ENCODE assay signal across 8 cellular contexts in genomic region chr9:129886226-129887174, GRCh38. TPM values are rescaled to one million over a fixed set of nuclear protein-coding genes. Genes with fewer than 3 reads are reported as not detected.
DNase-seq lines count a peak whose midpoint lies in the region; ATAC-seq, FAIRE-seq and TF ChIP-seq lines count a peak whose summit lies in the region.

No MANE protein-coding gene starts in this region.

- DNase-seq in CD8-positive, alpha-beta T cell: peak; percentile 32 to 91 (median 59)
- DNase-seq in Peyer's patch (peak in 1 of 3 donors; percentile 49), breast epithelium (ENCODE audit: low spot score in 2 of 2) (no peak), vagina (ENCODE audit: extremely low spot score in 2 of 2) (peak in 1 of 2 donors; percentile 85), HTR-8/SVneo (ENCODE audit: insufficient read length, low spot score) (no peak), DMS53 (lab: John Stamatoyannopoulos, UW) (no peak)

- peaks cover 30% of the 10 kb centered on the region for H3K36me3 Mint-ChIP-seq in CD8-positive, alpha-beta T cell

- no peak for TF ChIP-seq CTCF in CD8-positive, alpha-beta T cell (IDR thresholded peaks at IDR 0.05)
- TF ChIP-seq CTCF in Peyer's patch (IDR thresholded peaks at IDR 0.05) (no peak), breast epithelium (IDR thresholded peaks at IDR 0.05) (no peak), vagina (IDR thresholded peaks at IDR 0.05) (no peak)

- H3K27ac ChIP-seq in CD8-positive, alpha-beta T cell (ENCODE audit: low read depth, low read length): peak overlapping the region; percentile 98
- H3K27ac ChIP-seq in Peyer's patch (peak overlapping the region; percentile 79 to 91 (median 84)), breast epithelium (peak overlapping the region; percentile 81 to 92), vagina (peak overlapping the region; percentile 85)

- POLR2A ChIA-PET in CD8-positive, alpha-beta T cell (lab: Charles Lee): interaction anchor here (0.6 to 5.7 kb wide), 17 partner anchors 9 to 241 kb away, joined by 3 to 49 read pairs (median 6); partner anchors contain the start of genes C9orf78, FNBP1, GPR107 and USP20

- H3K4me3 Mint-ChIP-seq in CD8-positive, alpha-beta T cell: peak overlapping the region; percentile 89

- H3K4me1 ChIP-seq in CD8-positive, alpha-beta T cell (ENCODE audit: insufficient read depth, low read length): peaks cover 70% of the 10 kb centered on the region
- H3K4me1 ChIP-seq in Peyer's patch (peaks cover 8 to 56% (median 36%) of the 10 kb centered on the region in 4 donors), breast epithelium (peaks cover 5 to 14% of the 10 kb centered on the region in 2 donors), mucosa of stomach (ENCODE audit: control insufficient read depth, insufficient read depth, low read length) (peaks cover 28% of the 10 kb centered on the region), vagina (peaks cover 34% of the 10 kb centered on the region)

- TF ChIP-seq POLR2A in Peyer's patch (IDR thresholded peaks at IDR 0.05) (no peak), breast epithelium (IDR thresholded peaks at IDR 0.05) (no peak), vagina (IDR thresholded peaks at IDR 0.05) (no peak)

- CTCF ChIA-PET in CD8-positive, alpha-beta T cell (lab: Charles Lee): interaction anchor here (0.6 to 3.5 kb wide), 17 partner anchors 8 to 221 kb away, joined by 3 to 24 read pairs (median 7); partner anchors contain the start of genes C9orf78, FNBP1 and USP20

- intact Hi-C loops in CD8-positive, alpha-beta T cell (cut with DNase I, micrococcal nuclease): loop anchor here (2.0 to 5.0 kb wide), 3 partner anchors 58 to 351 kb away; no protein-coding TSS in a partner anchor
- intact Hi-C loops in breast epithelium (cut with DNase I; ENCODE audit: low total_unique reads): loop anchor here (10.0 kb wide), 1 partner anchor 158 kb away; the partner anchor contains the start of gene FNBP1
- intact Hi-C loops in vagina (cut with DNase I): loop anchor here (10.0 kb wide), 2 partner anchors 218 to 468 kb away; no protein-coding TSS in a partner anchor

- H3K4me1 Mint-ChIP-seq in CD8-positive, alpha-beta T cell (ENCODE audit: low read depth): peaks cover 72% of the 10 kb centered on the region

- H3K27ac Mint-ChIP-seq in CD8-positive, alpha-beta T cell: peak overlapping the region; percentile 100

- H3K9me3 Mint-ChIP-seq in CD8-positive, alpha-beta T cell: no peaks in the 10 kb centered on the region

- peaks cover 5% of the 10 kb centered on the region for H3K36me3 ChIP-seq in CD8-positive, alpha-beta T cell (ENCODE audit: insufficient read depth, low read length)
- H3K36me3 ChIP-seq in Peyer's patch (peaks cover 0 to 3% (median 0%) of the 10 kb centered on the region in 3 donors), breast epithelium (no peaks in the 10 kb centered on the region), mucosa of stomach (ENCODE audit: control insufficient read depth, insufficient read depth, low read length) (no peaks in the 10 kb centered on the region), vagina (no peaks in the 10 kb centered on the region)

- H3K4me3 ChIP-seq in CD8-positive, alpha-beta T cell (ENCODE audit: low read depth, low read length): peak overlapping the region; percentile 92
- H3K4me3 ChIP-seq in Peyer's patch (peak overlapping the region; percentile 36 to 53 (median 41)), breast epithelium (peak overlapping the region; percentile 25 to 70 (median 50)), mucosa of stomach (ENCODE audit: low read length) (no peak overlapping the region), vagina (peak overlapping the region; percentile 41 to 46)

- no peaks in the 10 kb centered on the region for H3K27me3 ChIP-seq in CD8-positive, alpha-beta T cell (ENCODE audit: insufficient read depth, low read length)
- H3K27me3 ChIP-seq in Peyer's patch (no peaks in the 10 kb centered on the region), breast epithelium (no peaks in the 10 kb centered on the region), mucosa of stomach (ENCODE audit: control insufficient read depth, insufficient read depth, low read length) (no peaks in the 10 kb centered on the region), vagina (no peaks in the 10 kb centered on the region)

- H3K9me3 ChIP-seq in CD8-positive, alpha-beta T cell (ENCODE audit: low read length): no peaks in the 10 kb centered on the region
- H3K9me3 ChIP-seq in Peyer's patch: no peaks in the 10 kb centered on the region
- no peaks in the 10 kb centered on the region for H3K9me3 ChIP-seq in breast epithelium
- no peaks in the 10 kb centered on the region for H3K9me3 ChIP-seq in mucosa of stomach (ENCODE audit: control insufficient read depth, low read length)
- no peaks in the 10 kb centered on the region for H3K9me3 ChIP-seq in vagina

- peak overlapping the region; percentile 33 for H3K9ac ChIP-seq in mucosa of stomach (ENCODE audit: low read length)

- peak; percentile 27 for ATAC-seq in CD8-positive, alpha-beta T cell
- no peak for ATAC-seq in HG03045 (IDR thresholded peaks at IDR 0.05; ENCODE audit: unreplicated experiment)

- FAIRE-seq in HTR-8/SVneo (lab: Jason Lieb, UNC): no peak

- H3K27me3 Mint-ChIP-seq in CD8-positive, alpha-beta T cell (ENCODE audit: low read depth): no peaks in the 10 kb centered on the region

RNA-seq across cellular contexts. Expression of gene USP20, which starts 51.2 kb away (rescaled TPM):
- 10 to 100 TPM; 83.5 to 91.0 TPM for total RNA-seq in CD8-positive, alpha-beta T cell
- total RNA-seq in Peyer's patch (10 to 100 TPM; 15.8 to 36.3 (median 22.6) TPM), breast epithelium (10 to 100 TPM; 15.0 to 30.9 (median 22.3) TPM), vagina (29.5 TPM)

RNA-seq across cellular contexts. Expression of gene C9orf78, which starts 51.4 kb away (rescaled TPM):
- 100 to 1,000 TPM; 176 to 190 TPM for total RNA-seq in CD8-positive, alpha-beta T cell
- total RNA-seq in Peyer's patch (10 to 100 TPM; 30.2 to 42.2 (median 36.2) TPM), breast epithelium (100 to 1,000 TPM in 1 of 3 donors, 10 to 100 TPM in 2; 56.7 to 189 (median 57.8) TPM), vagina (36.6 TPM)

Comparison
In these comparisons a context has a peak if more than half of its experiments do, and no peak if none do; other contexts are left out.
1. DNase-seq: peak in CD8-positive, alpha-beta T cell (7 of 7); none in breast epithelium (0 of 2), HTR-8/SVneo (single experiment) and DMS53 (single experiment).
2. Peak in every context shown above with its lines, with median percentiles within 50 percentile points of each other: H3K27ac ChIP-seq.